Comparison of ENCODE assay signal across 1 cellular context in the genomic region with DNA sequence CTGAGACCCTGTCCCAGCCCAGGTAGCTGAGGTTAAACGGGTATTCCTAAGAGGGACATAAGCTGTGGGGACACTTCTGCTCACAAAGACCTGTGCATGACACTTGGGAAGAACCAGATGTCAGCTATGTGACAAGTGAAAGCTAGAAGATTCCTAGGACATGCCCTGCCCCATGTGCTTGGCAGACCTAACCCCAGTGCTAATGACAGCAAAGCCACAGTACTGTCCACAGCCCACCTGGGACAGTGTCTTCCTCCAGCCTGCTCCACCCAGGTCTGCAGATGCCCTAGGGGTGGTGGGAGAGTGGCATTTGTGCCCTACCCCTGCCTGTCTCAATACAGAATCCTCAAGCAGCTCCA.
TF ChIP-seq lines count a peak whose summit lies in the region.

No MANE protein-coding gene starts in this region.

TF ChIP-seq in SK-N-SH treated with all-trans-retinoic acid at 6 μM for 48 hours, 23 proteins besides CTCF, POLR2A, EP300 and RAD21:
- TF ChIP-seq, protein P1, sequence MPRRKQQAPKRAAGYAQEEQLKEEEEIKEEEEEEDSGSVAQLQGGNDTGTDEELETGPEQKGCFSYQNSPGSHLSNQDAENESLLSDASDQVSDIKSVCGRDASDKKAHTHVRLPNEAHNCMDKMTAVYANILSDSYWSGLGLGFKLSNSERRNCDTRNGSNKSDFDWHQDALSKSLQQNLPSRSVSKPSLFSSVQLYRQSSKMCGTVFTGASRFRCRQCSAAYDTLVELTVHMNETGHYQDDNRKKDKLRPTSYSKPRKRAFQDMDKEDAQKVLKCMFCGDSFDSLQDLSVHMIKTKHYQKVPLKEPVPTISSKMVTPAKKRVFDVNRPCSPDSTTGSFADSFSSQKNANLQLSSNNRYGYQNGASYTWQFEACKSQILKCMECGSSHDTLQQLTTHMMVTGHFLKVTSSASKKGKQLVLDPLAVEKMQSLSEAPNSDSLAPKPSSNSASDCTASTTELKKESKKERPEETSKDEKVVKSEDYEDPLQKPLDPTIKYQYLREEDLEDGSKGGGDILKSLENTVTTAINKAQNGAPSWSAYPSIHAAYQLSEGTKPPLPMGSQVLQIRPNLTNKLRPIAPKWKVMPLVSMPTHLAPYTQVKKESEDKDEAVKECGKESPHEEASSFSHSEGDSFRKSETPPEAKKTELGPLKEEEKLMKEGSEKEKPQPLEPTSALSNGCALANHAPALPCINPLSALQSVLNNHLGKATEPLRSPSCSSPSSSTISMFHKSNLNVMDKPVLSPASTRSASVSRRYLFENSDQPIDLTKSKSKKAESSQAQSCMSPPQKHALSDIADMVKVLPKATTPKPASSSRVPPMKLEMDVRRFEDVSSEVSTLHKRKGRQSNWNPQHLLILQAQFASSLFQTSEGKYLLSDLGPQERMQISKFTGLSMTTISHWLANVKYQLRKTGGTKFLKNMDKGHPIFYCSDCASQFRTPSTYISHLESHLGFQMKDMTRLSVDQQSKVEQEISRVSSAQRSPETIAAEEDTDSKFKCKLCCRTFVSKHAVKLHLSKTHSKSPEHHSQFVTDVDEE (CRISPR knock-in tag; IDR thresholded peaks at IDR 0.05) = no peak
- TF ChIP-seq RARB (CRISPR knock-in tag; IDR thresholded peaks at IDR 0.05) (no peak), ISL1 (CRISPR knock-in tag; IDR thresholded peaks at IDR 0.05) (no peak), ZNF70 (CRISPR knock-in tag; IDR thresholded peaks at IDR 0.05) (no peak), OSR1 (CRISPR knock-in tag; IDR thresholded peaks at IDR 0.05) (no peak), TOX (CRISPR knock-in tag; IDR thresholded peaks at IDR 0.05; ENCODE audit: borderline replicate concordance) (no peak), ZC3H10 (CRISPR knock-in tag; IDR thresholded peaks at IDR 0.05) (no peak), ARNTL (CRISPR knock-in tag; IDR thresholded peaks at IDR 0.05; ENCODE audit: borderline replicate concordance, low read depth) (no peak), ZNF565 (CRISPR knock-in tag; conservative IDR thresholded peaks at IDR 0.05; ENCODE audit: low read depth) (no peak), SNAI2 (CRISPR knock-in tag; IDR thresholded peaks at IDR 0.05) (no peak), CSDC2 (CRISPR knock-in tag; IDR thresholded peaks at IDR 0.05) (no peak), ZNF8 (CRISPR knock-in tag; IDR thresholded peaks at IDR 0.05) (no peak)
- TF ChIP-seq, protein P2, sequence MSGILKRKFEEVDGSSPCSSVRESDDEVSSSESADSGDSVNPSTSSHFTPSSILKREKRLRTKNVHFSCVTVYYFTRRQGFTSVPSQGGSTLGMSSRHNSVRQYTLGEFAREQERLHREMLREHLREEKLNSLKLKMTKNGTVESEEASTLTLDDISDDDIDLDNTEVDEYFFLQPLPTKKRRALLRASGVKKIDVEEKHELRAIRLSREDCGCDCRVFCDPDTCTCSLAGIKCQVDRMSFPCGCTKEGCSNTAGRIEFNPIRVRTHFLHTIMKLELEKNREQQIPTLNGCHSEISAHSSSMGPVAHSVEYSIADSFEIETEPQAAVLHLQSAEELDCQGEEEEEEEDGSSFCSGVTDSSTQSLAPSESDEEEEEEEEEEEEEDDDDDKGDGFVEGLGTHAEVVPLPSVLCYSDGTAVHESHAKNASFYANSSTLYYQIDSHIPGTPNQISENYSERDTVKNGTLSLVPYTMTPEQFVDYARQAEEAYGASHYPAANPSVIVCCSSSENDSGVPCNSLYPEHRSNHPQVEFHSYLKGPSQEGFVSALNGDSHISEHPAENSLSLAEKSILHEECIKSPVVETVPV (CRISPR knock-in tag; IDR thresholded peaks at IDR 0.05) = no peak
- TF ChIP-seq, protein P3, sequence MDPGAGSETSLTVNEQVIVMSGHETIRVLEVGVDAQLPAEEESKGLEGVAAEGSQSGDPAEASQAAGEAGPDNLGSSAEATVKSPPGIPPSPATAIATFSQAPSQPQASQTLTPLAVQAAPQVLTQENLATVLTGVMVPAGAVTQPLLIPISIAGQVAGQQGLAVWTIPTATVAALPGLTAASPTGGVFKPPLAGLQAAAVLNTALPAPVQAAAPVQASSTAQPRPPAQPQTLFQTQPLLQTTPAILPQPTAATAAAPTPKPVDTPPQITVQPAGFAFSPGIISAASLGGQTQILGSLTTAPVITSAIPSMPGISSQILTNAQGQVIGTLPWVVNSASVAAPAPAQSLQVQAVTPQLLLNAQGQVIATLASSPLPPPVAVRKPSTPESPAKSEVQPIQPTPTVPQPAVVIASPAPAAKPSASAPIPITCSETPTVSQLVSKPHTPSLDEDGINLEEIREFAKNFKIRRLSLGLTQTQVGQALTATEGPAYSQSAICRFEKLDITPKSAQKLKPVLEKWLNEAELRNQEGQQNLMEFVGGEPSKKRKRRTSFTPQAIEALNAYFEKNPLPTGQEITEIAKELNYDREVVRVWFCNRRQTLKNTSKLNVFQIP (CRISPR knock-in tag; IDR thresholded peaks at IDR 0.05; ENCODE audit: borderline replicate concordance, low read depth) = no peak
- TF ChIP-seq, protein P4, sequence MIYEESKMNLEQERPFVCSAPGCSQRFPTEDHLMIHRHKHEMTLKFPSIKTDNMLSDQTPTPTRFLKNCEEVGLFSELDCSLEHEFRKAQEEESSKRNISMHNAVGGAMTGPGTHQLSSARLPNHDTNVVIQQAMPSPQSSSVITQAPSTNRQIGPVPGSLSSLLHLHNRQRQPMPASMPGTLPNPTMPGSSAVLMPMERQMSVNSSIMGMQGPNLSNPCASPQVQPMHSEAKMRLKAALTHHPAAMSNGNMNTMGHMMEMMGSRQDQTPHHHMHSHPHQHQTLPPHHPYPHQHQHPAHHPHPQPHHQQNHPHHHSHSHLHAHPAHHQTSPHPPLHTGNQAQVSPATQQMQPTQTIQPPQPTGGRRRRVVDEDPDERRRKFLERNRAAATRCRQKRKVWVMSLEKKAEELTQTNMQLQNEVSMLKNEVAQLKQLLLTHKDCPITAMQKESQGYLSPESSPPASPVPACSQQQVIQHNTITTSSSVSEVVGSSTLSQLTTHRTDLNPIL (CRISPR knock-in tag; IDR thresholded peaks at IDR 0.05; ENCODE audit: low read depth) = no peak
- TF ChIP-seq, protein P5, sequence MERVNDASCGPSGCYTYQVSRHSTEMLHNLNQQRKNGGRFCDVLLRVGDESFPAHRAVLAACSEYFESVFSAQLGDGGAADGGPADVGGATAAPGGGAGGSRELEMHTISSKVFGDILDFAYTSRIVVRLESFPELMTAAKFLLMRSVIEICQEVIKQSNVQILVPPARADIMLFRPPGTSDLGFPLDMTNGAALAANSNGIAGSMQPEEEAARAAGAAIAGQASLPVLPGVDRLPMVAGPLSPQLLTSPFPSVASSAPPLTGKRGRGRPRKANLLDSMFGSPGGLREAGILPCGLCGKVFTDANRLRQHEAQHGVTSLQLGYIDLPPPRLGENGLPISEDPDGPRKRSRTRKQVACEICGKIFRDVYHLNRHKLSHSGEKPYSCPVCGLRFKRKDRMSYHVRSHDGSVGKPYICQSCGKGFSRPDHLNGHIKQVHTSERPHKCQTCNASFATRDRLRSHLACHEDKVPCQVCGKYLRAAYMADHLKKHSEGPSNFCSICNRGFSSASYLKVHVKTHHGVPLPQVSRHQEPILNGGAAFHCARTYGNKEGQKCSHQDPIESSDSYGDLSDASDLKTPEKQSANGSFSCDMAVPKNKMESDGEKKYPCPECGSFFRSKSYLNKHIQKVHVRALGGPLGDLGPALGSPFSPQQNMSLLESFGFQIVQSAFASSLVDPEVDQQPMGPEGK (CRISPR knock-in tag; IDR thresholded peaks at IDR 0.05; ENCODE audit: borderline replicate concordance) = no peak
